ENCODE assay signal across 1 cellular context in the genomic region with DNA sequence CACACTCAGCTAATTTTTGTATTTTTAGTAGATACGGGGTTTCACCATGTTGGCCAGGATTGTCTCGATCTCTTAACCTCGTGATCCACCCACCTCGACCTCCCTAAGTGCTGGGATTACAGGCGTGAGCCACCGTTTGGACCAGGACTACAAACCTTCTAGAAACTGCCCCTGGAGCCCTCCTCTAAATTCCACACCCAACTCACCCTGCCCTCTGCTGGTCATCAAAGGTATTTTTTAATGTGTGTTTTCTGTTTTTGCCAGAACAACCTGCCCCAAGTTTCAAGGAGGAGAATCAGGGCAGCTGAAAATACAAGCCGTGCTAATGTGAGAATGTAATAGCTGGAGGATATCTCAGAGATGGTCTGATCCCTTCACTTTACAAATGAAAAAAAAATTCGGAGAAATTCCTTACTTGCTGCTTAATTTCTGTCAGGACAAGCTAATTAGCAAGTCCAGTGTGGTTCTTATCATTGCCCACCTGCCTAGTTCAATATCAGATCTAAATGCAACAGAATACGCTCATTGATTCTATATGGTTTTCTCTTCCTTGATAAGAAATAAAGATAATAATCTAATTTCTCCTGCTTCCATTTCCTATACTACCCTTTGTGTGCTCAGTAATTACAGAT.
TF ChIP-seq lines count a peak whose summit lies in the region.

No MANE protein-coding gene starts in this region.

TF ChIP-seq in SK-N-SH treated with all-trans-retinoic acid at 6 μM for 48 hours, 23 proteins besides CTCF, POLR2A, EP300 and RAD21 (continued from another document):
- TF ChIP-seq, protein P1, sequence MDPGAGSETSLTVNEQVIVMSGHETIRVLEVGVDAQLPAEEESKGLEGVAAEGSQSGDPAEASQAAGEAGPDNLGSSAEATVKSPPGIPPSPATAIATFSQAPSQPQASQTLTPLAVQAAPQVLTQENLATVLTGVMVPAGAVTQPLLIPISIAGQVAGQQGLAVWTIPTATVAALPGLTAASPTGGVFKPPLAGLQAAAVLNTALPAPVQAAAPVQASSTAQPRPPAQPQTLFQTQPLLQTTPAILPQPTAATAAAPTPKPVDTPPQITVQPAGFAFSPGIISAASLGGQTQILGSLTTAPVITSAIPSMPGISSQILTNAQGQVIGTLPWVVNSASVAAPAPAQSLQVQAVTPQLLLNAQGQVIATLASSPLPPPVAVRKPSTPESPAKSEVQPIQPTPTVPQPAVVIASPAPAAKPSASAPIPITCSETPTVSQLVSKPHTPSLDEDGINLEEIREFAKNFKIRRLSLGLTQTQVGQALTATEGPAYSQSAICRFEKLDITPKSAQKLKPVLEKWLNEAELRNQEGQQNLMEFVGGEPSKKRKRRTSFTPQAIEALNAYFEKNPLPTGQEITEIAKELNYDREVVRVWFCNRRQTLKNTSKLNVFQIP (CRISPR knock-in tag; IDR thresholded peaks at IDR 0.05; ENCODE audit: borderline replicate concordance, low read depth) = no peak
- TF ChIP-seq ZNF565 (CRISPR knock-in tag; conservative IDR thresholded peaks at IDR 0.05; ENCODE audit: low read depth) (no peak), ZC3H10 (CRISPR knock-in tag; IDR thresholded peaks at IDR 0.05) (no peak)
